ENCODE assay signal across 1 cellular context in genomic region chr16:58848662-58849002, GRCh38.
TF ChIP-seq lines count a peak whose summit lies in the region.

No MANE protein-coding gene starts in this region.

TF ChIP-seq in GM23338, 12 proteins besides CTCF, POLR2A, EP300 and RAD21 (continued from another document):
- TF ChIP-seq ZNF462 (CRISPR knock-in tag; IDR thresholded peaks at IDR 0.05) (no peak), ZNF114 (CRISPR knock-in tag; IDR thresholded peaks at IDR 0.05) (no peak), EZH2 (IDR thresholded peaks at IDR 0.05; ENCODE audit: low read depth, unreplicated experiment) (no peak), ETS1 (IDR thresholded peaks at IDR 0.05) (no peak), REST (IDR thresholded peaks at IDR 0.05; ENCODE audit: unreplicated experiment) (no peak)
